Comparison of ENCODE assay signal across 25 cellular contexts in genomic region chrX:53135581-53135980, GRCh38.
"Had no signal": no experiment of that assay in that cellular context is flagged by ENCODE, and none has a peak within 500 bp of the region (broad histone marks: within the 10 kb centered on the region; RNA-seq: fewer than 3 reads in every experiment).

No MANE protein-coding gene starts in this region.

- H3K9me3 Mint-ChIP-seq: immature natural killer cell; naive thymus-derived CD4-positive, alpha-beta T cell; natural killer cell treated with Interleukin-12 subunit alpha and Interleukin-12 subunit beta and Interleukin-15 and Interleukin-18, amount 100 ng/mL, for 72 hours; stimulated activated memory B cell treated with anti-CD40 and anti-IgM and Interleukin-4, amounts not matched to agents 10 μg/mL and 1 μg/mL and 100 μg/mL, for 72 hours had no signal

- H3K27me3 ChIP-seq: ovary, testis, thyroid gland, transverse colon, upper lobe of left lung had no signal

- H3K36me3 Mint-ChIP-seq: natural killer cell treated with Interleukin-12 subunit alpha and Interleukin-12 subunit beta and Interleukin-15 and Interleukin-18, amount 100 ng/mL, for 72 hours had no signal

- H3K4me1 ChIP-seq: left ventricle myocardium inferior, spleen, stomach, testis, thyroid gland, transverse colon, upper lobe of left lung had no signal

- H3K27me3 Mint-ChIP-seq: naive thymus-derived CD4-positive, alpha-beta T cell; progenitor cell of endocrine pancreas; stimulated activated memory B cell treated with anti-CD40 and anti-IgM and Interleukin-4, amounts not matched to agents 10 μg/mL and 1 μg/mL and 100 μg/mL, for 72 hours had no signal

- ATAC-seq: naive thymus-derived CD4-positive, alpha-beta T cell; natural killer cell treated with Interleukin-12 subunit alpha and Interleukin-12 subunit beta and Interleukin-15 and Interleukin-18, amount 100 ng/mL, for 72 hours; right cardiac atrium; sciatic nerve; stimulated activated memory B cell treated with anti-CD40 and anti-IgM and Interleukin-4, amounts not matched to agents 10 μg/mL and 1 μg/mL and 100 μg/mL, for 72 hours; stimulated activated naive CD8-positive, alpha-beta T cell treated with anti-CD3 and anti-CD28 coated beads, Interleukin-15, Interleukin-2, amounts not matched to agents 100 U/mL and 50 U/mL, for 24 hours had no signal

- H3K36me3 ChIP-seq: left ventricle myocardium inferior, ovary, thyroid gland, transverse colon, upper lobe of left lung had no signal

- H3K27ac Mint-ChIP-seq: immature natural killer cell; mesothelial cell of epicardium; naive thymus-derived CD4-positive, alpha-beta T cell; natural killer cell treated with Interleukin-12 subunit alpha and Interleukin-12 subunit beta and Interleukin-15 and Interleukin-18, amount 100 ng/mL, for 72 hours; progenitor cell of endocrine pancreas; stimulated activated memory B cell treated with anti-CD40 and anti-IgM and Interleukin-4, amounts not matched to agents 10 μg/mL and 1 μg/mL and 100 μg/mL, for 72 hours had no signal

- FAIRE-seq: islet of Langerhans, kidney, small intestine had no signal

- DNase-seq: hypothalamus; immature natural killer cell; kidney; left ventricle myocardium inferior; mesendoderm; naive thymus-derived CD4-positive, alpha-beta T cell; ovary; retina; right cardiac atrium; small intestine; spleen; stimulated activated CD4-positive, alpha-beta T cell treated with anti-CD3 and anti-CD28 coated beads, Interleukin-4, amount 100 ng/mL, for 24 hours; stimulated activated naive CD8-positive, alpha-beta T cell treated with anti-CD3 and anti-CD28 coated beads, Interleukin-15, Interleukin-2, amounts not matched to agents 100 U/mL and 50 U/mL, for 24 hours; stomach; testis; thyroid gland; transverse colon; upper lobe of left lung had no signal

- H3K4me1 Mint-ChIP-seq: immature natural killer cell; mesothelial cell of epicardium; stimulated activated memory B cell treated with anti-CD40 and anti-IgM and Interleukin-4, amounts not matched to agents 10 μg/mL and 1 μg/mL and 100 μg/mL, for 72 hours had no signal

- H3K9me3 ChIP-seq: left ventricle myocardium inferior, ovary, spleen, stomach, testis, thyroid gland, transverse colon, upper lobe of left lung had no signal

- H3K4me3 Mint-ChIP-seq: immature natural killer cell; mesothelial cell of epicardium; naive thymus-derived CD4-positive, alpha-beta T cell; natural killer cell treated with Interleukin-12 subunit alpha and Interleukin-12 subunit beta and Interleukin-15 and Interleukin-18, amount 100 ng/mL, for 72 hours; stimulated activated memory B cell treated with anti-CD40 and anti-IgM and Interleukin-4, amounts not matched to agents 10 μg/mL and 1 μg/mL and 100 μg/mL, for 72 hours had no signal

- H3K27ac ChIP-seq: left ventricle myocardium inferior, ovary, spleen, stomach, testis, thyroid gland, transverse colon, upper lobe of left lung had no signal

- H3K4me3 ChIP-seq: left ventricle myocardium inferior, lung, ovary, spleen, stomach, testis, thyroid gland, transverse colon, upper lobe of left lung had no signal
